9 cellular contexts compared by ENCODE assay signal in the genomic region with DNA sequence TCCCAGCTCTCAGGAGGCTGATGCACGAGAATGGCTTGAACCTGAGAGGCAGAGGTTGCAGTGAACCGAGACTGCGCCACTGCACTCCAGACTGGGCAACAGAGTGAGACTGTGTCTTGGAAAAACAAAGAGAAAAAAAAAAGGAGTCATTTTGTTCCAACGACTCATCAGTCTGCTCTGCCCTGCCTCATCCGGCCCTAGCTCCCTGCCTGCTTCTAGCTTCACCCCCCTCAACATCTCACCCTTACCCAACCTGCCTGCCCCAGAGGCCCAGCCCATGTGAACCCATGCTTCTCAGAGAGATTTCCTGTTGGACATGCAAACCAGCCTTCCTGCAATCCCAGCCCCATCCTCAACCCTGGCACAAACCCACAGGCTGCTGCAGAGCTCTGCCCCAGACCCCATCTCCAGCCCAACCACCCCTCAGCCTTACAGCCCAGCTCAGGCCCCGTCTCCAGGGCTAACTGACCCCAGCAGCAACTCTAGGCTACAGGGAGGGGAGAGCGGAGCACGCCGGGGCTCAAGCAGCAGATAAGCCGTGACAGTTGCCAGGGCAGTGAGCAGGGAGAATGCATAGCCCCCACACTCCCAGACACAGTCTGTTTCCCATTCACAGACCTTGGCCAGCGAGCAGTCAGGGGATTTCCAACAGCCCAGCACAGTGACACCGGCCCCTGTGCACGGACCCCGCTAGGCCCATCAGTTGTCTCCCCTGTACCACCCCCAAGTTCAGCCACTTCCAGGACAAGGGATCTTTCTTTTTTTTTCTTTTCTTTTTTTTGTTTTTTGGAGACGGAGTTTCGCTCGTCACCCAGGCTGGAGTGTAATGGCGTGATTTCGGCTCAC.
DNase-seq lines count a peak whose midpoint lies in the region; ATAC-seq and TF ChIP-seq lines count a peak whose summit lies in the region.
"Had no signal": no experiment of that assay in that cellular context is flagged by ENCODE, and none has a peak within 500 bp of the region (broad histone marks: within the 10 kb centered on the region; RNA-seq: fewer than 3 reads in every experiment).

No MANE protein-coding gene starts in this region.

- H3K27me3 ChIP-seq in WERI-Rb-1 (ENCODE audit: insufficient read depth, low read depth, severe bottlenecking) (no peaks in the 10 kb centered on the region), foreskin keratinocyte (no peaks in the 10 kb centered on the region)

- H3K9me3 ChIP-seq in WERI-Rb-1 (ENCODE audit: severe bottlenecking), result no peaks in the 10 kb centered on the region

- no peaks in the 10 kb centered on the region for H3K4me1 Mint-ChIP-seq in activated CD8-positive, alpha-beta memory T cell treated with anti-CD3 and anti-CD28 coated beads, Interleukin-2, amount 10 ng/mL, durations not matched to agents 7 days and 5 days
- peaks cover 6% of the 10 kb centered on the region for H3K4me1 Mint-ChIP-seq in stimulated activated memory B cell treated with anti-CD40 and anti-IgM and Interleukin-4, amounts not matched to agents 10 μg/mL and 1 μg/mL and 100 μg/mL, for 72 hours

- no peaks in the 10 kb centered on the region for H3K27me3 Mint-ChIP-seq in activated CD8-positive, alpha-beta memory T cell treated with anti-CD3 and anti-CD28 coated beads, Interleukin-2, amount 10 ng/mL, durations not matched to agents 7 days and 5 days
- no peaks in the 10 kb centered on the region for H3K27me3 Mint-ChIP-seq in stimulated activated memory B cell treated with anti-CD40 and anti-IgM and Interleukin-4, amounts not matched to agents 10 μg/mL and 1 μg/mL and 100 μg/mL, for 72 hours

- no peaks in the 10 kb centered on the region for H3K4me1 ChIP-seq in foreskin keratinocyte

- H3K36me3 ChIP-seq in WERI-Rb-1, result peaks cover 27% of the 10 kb centered on the region

- H3K4me3 ChIP-seq in WERI-Rb-1 (ENCODE audit: low read depth, low read length), result no peak overlapping the region

- DNase-seq in activated CD8-positive, alpha-beta memory T cell treated with anti-CD3 and anti-CD28 coated beads, Interleukin-2, amount 10 ng/mL, durations not matched to agents 7 days and 5 days, result no peak
- no peak for DNase-seq in activated CD8-positive, alpha-beta memory T cell treated with anti-CD3 and anti-CD28 coated beads, Interleukin-2, amount 50 U/mL, for 4 hours
- DNase-seq in WERI-Rb-1 (peak; percentile 53), foreskin keratinocyte (no peak), GOT3 (lab: John Stamatoyannopoulos, UW) (no peak), foreskin melanocyte (no peak), GM13977 (ENCODE audit: low spot score) (no peak)
- DNase-seq: NCI-H510A treated with DMSO at 0.1 percent for 48 hours had no signal

- in situ Hi-C loops in GM13977 (cut with MboI; ENCODE audit: low pct_unique_long_range_greater_than_20kb, low sequenced_read_pairs, unreplicated experiment), result no loop called here

- H3K27ac ChIP-seq in WERI-Rb-1 (no peak overlapping the region), foreskin keratinocyte (no peak overlapping the region)

- ATAC-seq in activated CD8-positive, alpha-beta memory T cell treated with anti-CD3 and anti-CD28 coated beads, Interleukin-2, amount 10 ng/mL, durations not matched to agents 7 days and 5 days, result no peak
- peak; percentile 36 for ATAC-seq in foreskin keratinocyte
- ATAC-seq in stimulated activated memory B cell treated with anti-CD40 and anti-IgM and Interleukin-4, amounts not matched to agents 10 μg/mL and 1 μg/mL and 100 μg/mL, for 72 hours, result no peak

- H3K36me3 Mint-ChIP-seq in activated CD8-positive, alpha-beta memory T cell treated with anti-CD3 and anti-CD28 coated beads, Interleukin-2, amount 10 ng/mL, durations not matched to agents 7 days and 5 days, result peaks cover 9% of the 10 kb centered on the region
- H3K36me3 Mint-ChIP-seq in stimulated activated memory B cell treated with anti-CD40 and anti-IgM and Interleukin-4, amounts not matched to agents 10 μg/mL and 1 μg/mL and 100 μg/mL, for 72 hours, result peaks cover 39% of the 10 kb centered on the region

- peak overlapping the region; percentile 8 for H3K27ac Mint-ChIP-seq in activated CD8-positive, alpha-beta memory T cell treated with anti-CD3 and anti-CD28 coated beads, Interleukin-2, amount 10 ng/mL, durations not matched to agents 7 days and 5 days
- peak overlapping the region; percentile 73 for H3K27ac Mint-ChIP-seq in stimulated activated memory B cell treated with anti-CD40 and anti-IgM and Interleukin-4, amounts not matched to agents 10 μg/mL and 1 μg/mL and 100 μg/mL, for 72 hours

- H3K9me3 Mint-ChIP-seq in activated CD8-positive, alpha-beta memory T cell treated with anti-CD3 and anti-CD28 coated beads, Interleukin-2, amount 10 ng/mL, durations not matched to agents 7 days and 5 days (ENCODE audit: low read depth), result no peaks in the 10 kb centered on the region
- H3K9me3 Mint-ChIP-seq in stimulated activated memory B cell treated with anti-CD40 and anti-IgM and Interleukin-4, amounts not matched to agents 10 μg/mL and 1 μg/mL and 100 μg/mL, for 72 hours, result no peaks in the 10 kb centered on the region

- TF ChIP-seq CTCF in WERI-Rb-1 (IDR thresholded peaks at IDR 0.05; ENCODE audit: low read depth, low read length) (no peak), foreskin keratinocyte (conservative IDR thresholded peaks at IDR 0.05) (no peak), GM13977 (IDR thresholded peaks at IDR 0.05; ENCODE audit: extremely low read depth, insufficient read depth, missing control alignments) (no peak)

- no peak overlapping the region for H3K4me3 Mint-ChIP-seq in activated CD8-positive, alpha-beta memory T cell treated with anti-CD3 and anti-CD28 coated beads, Interleukin-2, amount 10 ng/mL, durations not matched to agents 7 days and 5 days
- no peak overlapping the region for H3K4me3 Mint-ChIP-seq in stimulated activated memory B cell treated with anti-CD40 and anti-IgM and Interleukin-4, amounts not matched to agents 10 μg/mL and 1 μg/mL and 100 μg/mL, for 72 hours

- CTCF ChIA-PET in activated CD8-positive, alpha-beta memory T cell treated with anti-CD3 and anti-CD28 coated beads, Interleukin-2, amount 10 ng/mL, durations not matched to agents 7 days and 5 days (lab: Charles Lee), result interaction anchor here (1.3 kb wide), 1 partner anchor 15 kb away, joined by 3 read pairs; no protein-coding TSS in a partner anchor
